ENCODE assay signal across 23 cellular contexts in genomic region chr3:96491868-96492267, GRCh38.
DNase-seq lines count a peak whose midpoint lies in the region; ATAC-seq and TF ChIP-seq lines count a peak whose summit lies in the region.
"Had no signal": no experiment of that assay in that cellular context is flagged by ENCODE, and none has a peak within 500 bp of the region (broad histone marks: within the 10 kb centered on the region; RNA-seq: fewer than 3 reads in every experiment).

No MANE protein-coding gene starts in this region.

- no peaks in the 10 kb centered on the region for H3K79me2 ChIP-seq in MM.1S (ENCODE audit: low read length)
- no peaks in the 10 kb centered on the region for H3K79me2 ChIP-seq in OCI-LY3 (ENCODE audit: low read length)

- peak overlapping the region; percentile 34 for H3K4me2 ChIP-seq in BLaER1
- peak overlapping the region; percentile 62 for H3K4me2 ChIP-seq in MM.1S (ENCODE audit: low read depth, low read length)
- H3K4me2 ChIP-seq in OCI-LY3 (ENCODE audit: low read length) = 0 out of 2 replicates have a peak overlapping the region, but pooled peaks have one; percentile 5
- H3K4me2 ChIP-seq: A549 had no signal

- H3K9me3 ChIP-seq in BLaER1 (peaks cover 17% of the 10 kb centered on the region; the same call in 1 of the 2 replicates), MM.1S (replicated peaks; ENCODE audit: insufficient read depth, low read length) (no peaks in the 10 kb centered on the region), OCI-LY3 (ENCODE audit: insufficient read depth, low read length) (peaks cover 4% of the 10 kb centered on the region; the same call in 1 of the 2 replicates)
- H3K9me3 ChIP-seq: BE2C had no signal

- H4K20me1 ChIP-seq in BLaER1 = no peaks in the 10 kb centered on the region
- no peaks in the 10 kb centered on the region for H4K20me1 ChIP-seq in MM.1S (ENCODE audit: insufficient read depth, low read length)
- no peaks in the 10 kb centered on the region for H4K20me1 ChIP-seq in OCI-LY3 (ENCODE audit: insufficient read depth, low read length)

- H3K9me2 ChIP-seq in MM.1S (replicated peaks; ENCODE audit: insufficient read depth, low read length) = no peaks in the 10 kb centered on the region

- H3K9ac ChIP-seq in BLaER1 (no peak overlapping the region), MM.1S (ENCODE audit: low read length) (no peak overlapping the region), OCI-LY3 (ENCODE audit: low read length) (no peak overlapping the region)

- TF ChIP-seq CTCF in MM.1S (IDR thresholded peaks at IDR 0.05; ENCODE audit: low read length) (no peak), OCI-LY3 (IDR thresholded peaks at IDR 0.05; ENCODE audit: low read depth, low read length) (no peak)

- H3K4me1 ChIP-seq in BLaER1 (peaks cover 31% of the 10 kb centered on the region), MM.1S (ENCODE audit: low read length) (peaks cover 31% of the 10 kb centered on the region), OCI-LY3 (ENCODE audit: low read length) (peaks cover 12% of the 10 kb centered on the region)
- H3K4me1 ChIP-seq: BE2C had no signal

- H3K27me3 ChIP-seq in BLaER1 (no peaks in the 10 kb centered on the region), MM.1S (replicated peaks; ENCODE audit: insufficient read depth, low read length) (no peaks in the 10 kb centered on the region), OCI-LY3 (ENCODE audit: low read depth, low read length) (no peaks in the 10 kb centered on the region)
- H3K27me3 ChIP-seq: BE2C had no signal

- H3K4me3 ChIP-seq in BLaER1 (no peak overlapping the region), MM.1S (ENCODE audit: low read length) (no peak overlapping the region), OCI-LY3 (ENCODE audit: low read length) (no peak overlapping the region)
- H3K4me3 ChIP-seq: A549 had no signal

- ATAC-seq in GM18868 (IDR thresholded peaks at IDR 0.05; ENCODE audit: unreplicated experiment) (peak; percentile 58), GM21825 (IDR thresholded peaks at IDR 0.05; ENCODE audit: unreplicated experiment) (no peak)
- ATAC-seq: A549 had no signal

- DNase-seq in MM.1S (peak; percentile 67), Kasumi-1 (lab: John Stamatoyannopoulos, UW) (no peak), dermis blood vessel endothelial cell (no peak), hippocampal formation (lab: John Stamatoyannopoulos, UW) (no peak)
- DNase-seq: BE2C; C1 segment of cervical spinal cord; CD4-positive, alpha-beta memory T cell; CD4-positive, CD25-positive, alpha-beta regulatory T cell; CD8-positive, alpha-beta memory T cell; COR-L47; DMS 273 treated with DMSO at 0.1 percent for 48 hours; DMS153; DMS53; DMS79; DND-41; EL; GDM1 had no signal

- peaks cover 17% of the 10 kb centered on the region for H3F3A ChIP-seq in MM.1S (ENCODE audit: insufficient read depth, low read length)

- H2AFZ ChIP-seq in MM.1S (ENCODE audit: low read length) = peak overlapping the region; percentile 49
- no peak overlapping the region for H2AFZ ChIP-seq in OCI-LY3 (ENCODE audit: low read depth, low read length)

- no peak overlapping the region for H3K27ac ChIP-seq in BLaER1
- peak overlapping the region; percentile 38; the same call in 1 of the 2 replicates for H3K27ac ChIP-seq in MM.1S (ENCODE audit: low read length)
- no peak overlapping the region for H3K27ac ChIP-seq in OCI-LY3 (ENCODE audit: low read length)
- H3K27ac ChIP-seq: 22Rv1, A549 had no signal

- H3K36me3 ChIP-seq in BLaER1 = no peaks in the 10 kb centered on the region
- no peaks in the 10 kb centered on the region for H3K36me3 ChIP-seq in MM.1S (replicated peaks; ENCODE audit: insufficient read depth, low read length)
- no peaks in the 10 kb centered on the region for H3K36me3 ChIP-seq in OCI-LY3 (replicated peaks; ENCODE audit: low read depth, low read length)
- H3K36me3 ChIP-seq: BE2C had no signal

Comparison
In these comparisons a context has a peak if more than half of its experiments do, and no peak if none do; other contexts are left out.
1. H3K4me2 ChIP-seq: peak in every context shown above with its lines; median percentile 62 in MM.1S; 34 in BLaER1; 5 in OCI-LY3.